In genomic region chrX:20151689-20152088, GRCh38 we compare ENCODE assay signal across 23 cellular contexts. TPM values are rescaled to one million over a fixed set of nuclear protein-coding genes. Genes with fewer than 3 reads are reported as not detected.
A peak's percentile ranks its signal among the peaks of the same experiment; 100 is the strongest.
DNase-seq lines count a peak whose midpoint lies in the region; ATAC-seq, FAIRE-seq and TF ChIP-seq lines count a peak whose summit lies in the region.
"Had no signal": no experiment of that assay in that cellular context is flagged by ENCODE, and none has a peak within 500 bp of the region (broad histone marks: within the 10 kb centered on the region; RNA-seq: fewer than 3 reads in every experiment).

No MANE protein-coding gene starts in this region.

- 0 out of 2 replicates have a peak, but pooled peaks cover 12% of the 10 kb centered on the region for H4K20me1 ChIP-seq in HepG2 (ENCODE audit: insufficient read depth, low read length)
- H4K20me1 ChIP-seq: BLaER1 treated with 17β-estradiol and CSF1 and Interleukin-3, amounts not matched to agents 10 nM and 100 nM had no signal

- intact Hi-C loops in HepG2 (cut with micrococcal nuclease; ENCODE audit: unreplicated experiment), result no loop called here
- intact Hi-C loops in right lobe of liver (cut with DNase I), result no loop called here

- H3K4me1 Mint-ChIP-seq in stimulated activated effector memory CD8-positive, alpha-beta T cell treated with anti-CD3 and anti-CD28 coated beads, Interleukin-12 subunit alpha, Interleukin-12 subunit beta, amount 100 ng/mL, for 72 hours, result no peaks in the 10 kb centered on the region
- H3K4me1 Mint-ChIP-seq: B cell had no signal

- TF ChIP-seq POLR2A in HepG2 (IDR thresholded peaks at IDR 0.05; ENCODE audit: insufficient read depth in 1 of 2, low read depth in 2 of 2, low read length in 2 of 2) (no peak; a peak in 1 of 4 replicates), right lobe of liver (IDR thresholded peaks at IDR 0.05) (no peak)

- no peak for DNase-seq in HepG2 (ENCODE audit: low spot score)
- no peak for DNase-seq in right lobe of liver
- no peak for DNase-seq in stimulated activated effector memory CD8-positive, alpha-beta T cell treated with anti-CD3 and anti-CD28 coated beads, Interleukin-12 subunit alpha, Interleukin-12 subunit beta, amount 100 ng/mL, for 72 hours (ENCODE audit: low spot score in 2 of 2)
- DNase-seq in GF-D8 (lab: John Stamatoyannopoulos, UW), result no peak
- DNase-seq: AML-193; CD4-positive, alpha-beta T cell; CD8-positive, alpha-beta memory T cell; COR-L47; DMS 273 treated with DMSO at 0.1 percent for 48 hours; DMS153; DMS53; DMS79; DND-41; EL; GDM1 had no signal

- H3K4me2 ChIP-seq in HepG2 (ENCODE audit: low read depth, low read length), result no peak overlapping the region
- H3K4me2 ChIP-seq: A549; BLaER1 treated with 17β-estradiol and CSF1 and Interleukin-3, amounts not matched to agents 10 nM and 100 nM had no signal

- H3K27me3 ChIP-seq in HepG2 (ENCODE audit: control insufficient read depth in 1 of 2, insufficient read depth in 2 of 2, low read length in 2 of 2) (no peaks in the 10 kb centered on the region), right lobe of liver (no peaks in the 10 kb centered on the region)
- H3K27me3 ChIP-seq: BLaER1 treated with 17β-estradiol and CSF1 and Interleukin-3, amounts not matched to agents 10 nM and 100 nM had no signal

- H3K4me3 Mint-ChIP-seq in stimulated activated effector memory CD8-positive, alpha-beta T cell treated with anti-CD3 and anti-CD28 coated beads, Interleukin-12 subunit alpha, Interleukin-12 subunit beta, amount 100 ng/mL, for 72 hours, result no peak overlapping the region
- H3K4me3 Mint-ChIP-seq: B cell; CD4-positive, alpha-beta T cell; CD8-positive, alpha-beta memory T cell had no signal

- no peaks in the 10 kb centered on the region for H3K79me2 ChIP-seq in HepG2 (ENCODE audit: insufficient read depth, low read length)

- no peaks in the 10 kb centered on the region for H3K9me3 Mint-ChIP-seq in stimulated activated effector memory CD8-positive, alpha-beta T cell treated with anti-CD3 and anti-CD28 coated beads, Interleukin-12 subunit alpha, Interleukin-12 subunit beta, amount 100 ng/mL, for 72 hours
- H3K9me3 Mint-ChIP-seq: CD4-positive, alpha-beta T cell; CD8-positive, alpha-beta memory T cell had no signal

- CTCF ChIA-PET in HepG2 (lab: Yijun Ruan, JAX; ENCODE audit: low intra/inter-chr PET ratio, low total read pairs), result no interaction called here

- no peak for TF ChIP-seq CTCF in HepG2 (CRISPR knock-in tag; IDR thresholded peaks at IDR 0.05)
- TF ChIP-seq CTCF in right lobe of liver (IDR thresholded peaks at IDR 0.05), result no peak

- peaks cover 67% of the 10 kb centered on the region for H3K36me3 Mint-ChIP-seq in stimulated activated effector memory CD8-positive, alpha-beta T cell treated with anti-CD3 and anti-CD28 coated beads, Interleukin-12 subunit alpha, Interleukin-12 subunit beta, amount 100 ng/mL, for 72 hours

- FAIRE-seq in HepG2 (lab: Jason Lieb, UNC), result no peak
- FAIRE-seq: GM12891 had no signal

- H2AFZ ChIP-seq in HepG2 (ENCODE audit: low read length), result no peak overlapping the region

- no peak overlapping the region for H3K9ac ChIP-seq in HepG2 (ENCODE audit: insufficient read depth, low read depth, low read length)
- H3K9ac ChIP-seq: BLaER1 treated with 17β-estradiol and CSF1 and Interleukin-3, amounts not matched to agents 10 nM and 100 nM had no signal

- no peak overlapping the region for H3K4me3 ChIP-seq in HepG2 (replicated peaks in 1 of 3; ENCODE audit: insufficient read depth in 1 of 3, low read depth in 2 of 3, low read length in 3 of 3)
- no peak overlapping the region for H3K4me3 ChIP-seq in right lobe of liver
- H3K4me3 ChIP-seq: A549; BLaER1 treated with 17β-estradiol and CSF1 and Interleukin-3, amounts not matched to agents 10 nM and 100 nM had no signal

- H3K27ac Mint-ChIP-seq in stimulated activated effector memory CD8-positive, alpha-beta T cell treated with anti-CD3 and anti-CD28 coated beads, Interleukin-12 subunit alpha, Interleukin-12 subunit beta, amount 100 ng/mL, for 72 hours, result peak overlapping the region; percentile 43
- H3K27ac Mint-ChIP-seq: B cell; CD4-positive, alpha-beta T cell had no signal

- H3K9me3 ChIP-seq in HepG2 (ENCODE audit: low read length) (no peaks in the 10 kb centered on the region), right lobe of liver (no peaks in the 10 kb centered on the region)
- H3K9me3 ChIP-seq: A549; BLaER1 treated with 17β-estradiol and CSF1 and Interleukin-3, amounts not matched to agents 10 nM and 100 nM had no signal

- H3K4me1 ChIP-seq in HepG2 (ENCODE audit: insufficient read depth, low read length) (peaks cover 68% of the 10 kb centered on the region), right lobe of liver (peaks cover 0 to 8% (median 2%) of the 10 kb centered on the region in 4 donors)
- H3K4me1 ChIP-seq: A549 had no signal

- no peak for TF ChIP-seq RAD21 in HepG2 (CRISPR knock-in tag; IDR thresholded peaks at IDR 0.05)

- in situ Hi-C loops in HepG2 (cut with HindIII; ENCODE audit: extremely low pct_ligation_motif_present, low pct_unique_long_range_greater_than_20kb), result no loop called here

- no peak for ATAC-seq in HepG2
- ATAC-seq in right lobe of liver, result no peak
- no peak for ATAC-seq in stimulated activated effector memory CD8-positive, alpha-beta T cell treated with anti-CD3 and anti-CD28 coated beads, Interleukin-12 subunit alpha, Interleukin-12 subunit beta, amount 100 ng/mL, for 72 hours
- ATAC-seq in GM18907 (IDR thresholded peaks at IDR 0.05; ENCODE audit: unreplicated experiment), result no peak
- ATAC-seq: A549 had no signal

- BruUV-seq in HepG2 (replicated peaks; lab: Mats Ljungman, UMichigan), result no TSS peak

- POLR2A ChIA-PET in HepG2 (lab: Yijun Ruan, JAX), result no interaction called here

- TF ChIP-seq EP300 in HepG2 (IDR thresholded peaks at IDR 0.05; ENCODE audit: low read depth in 2 of 2, low read length in 2 of 2) (no peak), HepG2 (CRISPR knock-in tag; IDR thresholded peaks at IDR 0.05; ENCODE audit: borderline replicate concordance) (no peak)

- H3K36me3 ChIP-seq in HepG2 (replicated peaks in 1 of 2; ENCODE audit: control insufficient read depth in 1 of 2, insufficient read depth in 2 of 2, low read length in 2 of 2), result peaks cover 2 to 24% of the 10 kb centered on the region in 2 experiments; a peak in 4 of 5 replicates
- H3K36me3 ChIP-seq in right lobe of liver, result peaks cover 2 to 37% (median 7%) of the 10 kb centered on the region in 4 donors

- H3K27ac ChIP-seq in HepG2 (ENCODE audit: extremely low read length, insufficient read depth, low read length) (no peak overlapping the region), right lobe of liver (no peak overlapping the region)
- H3K27ac ChIP-seq: 22Rv1; A549; BLaER1 treated with 17β-estradiol and CSF1 and Interleukin-3, amounts not matched to agents 10 nM and 100 nM; C4-2B had no signal

- WGBS in HepG2 (ENCODE audit: low lambda C conversion rate), result 93% methylated on average over 3 of the region's 3 CpGs
- 79% methylated on average over 3 of the region's 3 CpGs for WGBS in right lobe of liver (ENCODE audit: insufficient coverage, low coverage, low lambda C conversion rate, missing lambda C conversion rate)

RNA-seq across cellular contexts. Expression of gene EIF1AX, which starts 10.1 kb away (rescaled TPM):
- total RNA-seq in HepG2 (2016; rRNA removed; fragmentation: Illumina TruSeq; extraction: Trizol) (82.7 and 124 TPM in 2 replicates), right lobe of liver (10 to 100 TPM; 31.1 to 71.6 (median 44.4) TPM)
- total RNA-seq in HepG2 (2016; cell fraction: cytosol; rRNA removed; fragmentation: Illumina TruSeq; extraction: Trizol; ENCODE audit: low read depth), result 5.1 and 6.9 TPM in 2 replicates
- 79.6 and 135 TPM in 2 replicates for total RNA-seq in HepG2 (2016; cell fraction: insoluble cytoplasmic fraction; rRNA removed; fragmentation: Illumina TruSeq; extraction: Trizol)
- 24.9 and 26.4 TPM in 2 replicates for total RNA-seq in HepG2 (2016; cell fraction: membrane; rRNA removed; fragmentation: Illumina TruSeq; extraction: Trizol)
- total RNA-seq in HepG2 (2016; cell fraction: nucleus; rRNA removed; fragmentation: Illumina TruSeq; extraction: Trizol), result 38.4 and 40.2 TPM in 2 replicates
- 24.9 and 35.1 TPM in 2 replicates for polyA plus RNA-seq in HepG2 (2011; rRNA removed)
- 7.5 and 14.6 TPM in 2 replicates for polyA plus RNA-seq in HepG2 (2011; cell fraction: cytosol; rRNA removed)
- 7.1 and 9.1 TPM in 2 replicates for polyA plus RNA-seq in HepG2 (2011; cell fraction: nucleus; rRNA removed)
- 59.9 and 64.7 TPM in 2 replicates for polyA plus RNA-seq in HepG2 (2012)
- polyA plus RNA-seq in HepG2 (2016; cell fraction: cytosol; fragmentation: Illumina TruSeq; extraction: Trizol; ENCODE audit: low read depth), result 11.9 and 14.1 TPM in 2 replicates
- polyA plus RNA-seq in HepG2 (2016; cell fraction: insoluble cytoplasmic fraction; fragmentation: Illumina TruSeq; extraction: Trizol; ENCODE audit: low read depth), result 199 and 224 TPM in 2 replicates
- 30.3 and 31.0 TPM in 2 replicates for polyA plus RNA-seq in HepG2 (2016; cell fraction: membrane; fragmentation: Illumina TruSeq; extraction: Trizol; ENCODE audit: low read depth)
- polyA plus RNA-seq in HepG2 (2016; cell fraction: nucleus; fragmentation: Illumina TruSeq; extraction: Trizol; ENCODE audit: insufficient read depth, low read depth), result 76.8 and 77.3 TPM in 2 replicates
- polyA minus RNA-seq in HepG2 (2011; rRNA and poly(A)+ RNA removed; ENCODE audit: low replicate concordance), result 14.2 and 14.3 TPM in 2 replicates
- polyA minus RNA-seq in HepG2 (2011; cell fraction: cytosol; rRNA and poly(A)+ RNA removed), result 31.8 and 32.0 TPM in 2 replicates
- 24.5 and 26.0 TPM in 2 replicates for polyA minus RNA-seq in HepG2 (2011; cell fraction: nucleus; rRNA and poly(A)+ RNA removed)

RNA-seq across cellular contexts. Expression of gene MAP7D2, which starts 35.0 kb away (rescaled TPM):
- total RNA-seq in HepG2 (2016; rRNA removed; fragmentation: Illumina TruSeq; extraction: Trizol), result 10.5 and 14.2 TPM in 2 replicates
- total RNA-seq in HepG2 (2016; cell fraction: cytosol; rRNA removed; fragmentation: Illumina TruSeq; extraction: Trizol; ENCODE audit: low read depth), result 1.6 and 1.7 TPM in 2 replicates
- 10.8 and 14.2 TPM in 2 replicates for total RNA-seq in HepG2 (2016; cell fraction: insoluble cytoplasmic fraction; rRNA removed; fragmentation: Illumina TruSeq; extraction: Trizol)
- total RNA-seq in HepG2 (2016; cell fraction: membrane; rRNA removed; fragmentation: Illumina TruSeq; extraction: Trizol), result 4.6 and 5.0 TPM in 2 replicates
- total RNA-seq in HepG2 (2016; cell fraction: nucleus; rRNA removed; fragmentation: Illumina TruSeq; extraction: Trizol), result 6.9 and 9.9 TPM in 2 replicates
- 7.2 and 9.6 TPM in 2 replicates for polyA plus RNA-seq in HepG2 (2011; rRNA removed)
- polyA plus RNA-seq in HepG2 (2011; cell fraction: cytosol; rRNA removed), result 5.8 and 5.9 TPM in 2 replicates
- 8.1 and 8.2 TPM in 2 replicates for polyA plus RNA-seq in HepG2 (2011; cell fraction: nucleus; rRNA removed)
- polyA plus RNA-seq in HepG2 (2012), result 7.2 and 8.2 TPM in 2 replicates
- 1.3 and 1.5 TPM in 2 replicates for polyA plus RNA-seq in HepG2 (2016; cell fraction: cytosol; fragmentation: Illumina TruSeq; extraction: Trizol; ENCODE audit: low read depth)
- 15.0 and 15.7 TPM in 2 replicates for polyA plus RNA-seq in HepG2 (2016; cell fraction: insoluble cytoplasmic fraction; fragmentation: Illumina TruSeq; extraction: Trizol; ENCODE audit: low read depth)
- polyA plus RNA-seq in HepG2 (2016; cell fraction: membrane; fragmentation: Illumina TruSeq; extraction: Trizol; ENCODE audit: low read depth), result 3.5 and 4.2 TPM in 2 replicates
- 17.4 and 18.7 TPM in 2 replicates for polyA plus RNA-seq in HepG2 (2016; cell fraction: nucleus; fragmentation: Illumina TruSeq; extraction: Trizol; ENCODE audit: insufficient read depth, low read depth)
- 0.07 and 4.4 TPM in 2 replicates for polyA minus RNA-seq in HepG2 (2011; rRNA and poly(A)+ RNA removed; ENCODE audit: low replicate concordance)
- 5.4 and 6.0 TPM in 2 replicates for polyA minus RNA-seq in HepG2 (2011; cell fraction: cytosol; rRNA and poly(A)+ RNA removed)
- polyA minus RNA-seq in HepG2 (2011; cell fraction: nucleus; rRNA and poly(A)+ RNA removed), result 3.7 and 5.6 TPM in 2 replicates
- under 1 TPM in 4 of 6 experiments, not detected in 2; 0.11 to 0.49 (median 0.30) TPM for total RNA-seq in right lobe of liver
- total RNA-seq: B cell, G401 had no signal
